In the genomic region with DNA sequence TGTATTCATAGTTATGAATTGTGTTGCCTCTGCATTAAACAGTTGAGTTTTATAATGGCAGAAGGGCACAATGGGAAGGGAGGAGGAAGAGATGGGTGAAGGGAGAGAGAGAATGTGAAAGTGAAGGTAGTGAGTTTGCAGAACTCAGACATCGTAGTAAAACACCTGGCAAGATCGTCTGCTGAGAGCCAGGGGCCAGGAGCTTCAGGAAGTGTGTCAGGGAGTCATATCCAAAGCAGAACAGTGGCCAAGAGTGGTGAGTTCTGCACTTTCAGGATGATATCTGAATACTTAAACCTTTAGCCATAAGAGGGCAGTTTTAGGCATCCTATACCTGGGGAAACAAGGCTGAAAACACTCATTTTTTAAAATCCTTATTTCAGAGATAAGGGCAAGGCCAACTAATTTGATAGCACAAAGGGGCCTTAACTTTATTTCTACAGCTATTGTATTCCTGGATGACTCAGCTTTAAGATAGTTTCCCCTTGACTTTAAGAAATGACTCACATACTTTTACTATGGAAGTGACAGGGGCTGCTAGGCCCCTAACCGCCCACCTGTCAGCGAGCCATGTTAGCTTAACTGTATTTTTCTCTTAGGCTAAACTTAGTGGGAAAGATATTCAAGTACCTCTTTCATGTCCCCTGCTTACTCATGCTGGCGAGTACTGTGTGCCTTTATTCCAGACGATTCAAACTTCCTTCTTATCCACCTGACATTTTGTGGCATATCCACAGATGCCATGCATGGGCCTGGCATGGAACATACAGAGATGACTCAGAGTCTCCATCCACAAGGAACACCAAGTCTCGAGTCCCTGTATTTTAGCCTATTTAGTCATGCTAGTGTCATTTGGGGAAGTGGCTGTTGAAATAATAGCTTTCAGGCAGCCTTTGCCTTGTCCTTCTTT, we compare ENCODE assay signal across 8 cellular contexts. TPM values are rescaled to one million over a fixed set of nuclear protein-coding genes. Genes with fewer than 3 reads are reported as not detected.
A peak's percentile ranks its signal among the peaks of the same experiment; 100 is the strongest.
DNase-seq lines count a peak whose midpoint lies in the region; FAIRE-seq and TF ChIP-seq lines count a peak whose summit lies in the region.

No MANE protein-coding gene starts in this region.

- in situ Hi-C loops in GM13976 (cut with MboI; ENCODE audit: low sequenced_read_pairs, unreplicated experiment): no loop called here

- H3K27me3 ChIP-seq in MM.1S (replicated peaks; ENCODE audit: insufficient read depth, low read length) (no peaks in the 10 kb centered on the region), prostate gland (replicated peaks; ENCODE audit: insufficient read depth) (no peaks in the 10 kb centered on the region)

- TF ChIP-seq CTCF in GM13976 (IDR thresholded peaks at IDR 0.05; ENCODE audit: borderline replicate concordance, control extremely low read depth, extremely low read depth, insufficient read depth, missing control alignments): no peak
- peak; percentile 18 for TF ChIP-seq CTCF in MM.1S (IDR thresholded peaks at IDR 0.05; ENCODE audit: low read length)
- no peak for TF ChIP-seq CTCF in prostate gland (IDR thresholded peaks at IDR 0.05)

- DNase-seq in GM13976 (ENCODE audit: low spot score) (peak; percentile 50), H54 (ENCODE audit: insufficient read length, low spot score) (peak; percentile 42), MM.1S (peak; percentile 80), kidney glomerular epithelial cell (lab: John Stamatoyannopoulos, UW) (peak; percentile 38), NCI-H748 treated with DMSO at 0.1 percent for 48 hours (lab: John Stamatoyannopoulos, UW) (no peak), prostate gland (ENCODE audit: low spot score) (no peak)
- DNase-seq in stimulated activated CD8-positive, alpha-beta memory T cell treated with anti-CD3 and anti-CD28 coated beads, Interleukin-4, amount 100 ng/mL, for 48 hours: peak; percentile 76

- no peaks in the 10 kb centered on the region for H3K9me2 ChIP-seq in MM.1S (replicated peaks; ENCODE audit: insufficient read depth, low read length)

- no peak overlapping the region for H2AFZ ChIP-seq in MM.1S (ENCODE audit: low read length)

- H3K36me3 ChIP-seq in MM.1S (replicated peaks; ENCODE audit: insufficient read depth, low read length): 0 out of 2 replicates have a peak, but pooled peaks cover 3% of the 10 kb centered on the region
- no peaks in the 10 kb centered on the region for H3K36me3 ChIP-seq in prostate gland

- peaks cover 18% of the 10 kb centered on the region for H3K4me1 ChIP-seq in MM.1S (ENCODE audit: low read length)
- peaks cover 2% of the 10 kb centered on the region for H3K4me1 ChIP-seq in prostate gland (replicated peaks)

- H3K27ac Mint-ChIP-seq in activated naive CD4-positive, alpha-beta T cell treated with anti-CD3 and anti-CD28 coated beads, Interleukin-2, amount 50 U/mL, for 24 hours: peak overlapping the region; percentile 96

- H3K9ac ChIP-seq in MM.1S (ENCODE audit: low read length): peak overlapping the region; percentile 8; the same call in 1 of the 2 replicates

- H3K27ac ChIP-seq in MM.1S (ENCODE audit: low read length): peak overlapping the region; percentile 70
- peak overlapping the region in 1 of 2 donors; percentile 26 for H3K27ac ChIP-seq in prostate gland

- peak overlapping the region; percentile 62 for H3K4me2 ChIP-seq in MM.1S (ENCODE audit: low read depth, low read length)

- H3K4me3 ChIP-seq in MM.1S (ENCODE audit: low read length) (peak overlapping the region; percentile 13), prostate gland (no peak overlapping the region)

- peak; percentile 65 for FAIRE-seq in H54 (lab: Jason Lieb, UNC)

- H3F3A ChIP-seq in MM.1S (ENCODE audit: insufficient read depth, low read length): peaks cover 21% of the 10 kb centered on the region

- peaks cover 6% of the 10 kb centered on the region for H3K36me3 Mint-ChIP-seq in activated naive CD4-positive, alpha-beta T cell treated with anti-CD3 and anti-CD28 coated beads, Interleukin-2, amount 50 U/mL, for 24 hours

- peak overlapping the region; percentile 53 for H3K4me3 Mint-ChIP-seq in activated naive CD4-positive, alpha-beta T cell treated with anti-CD3 and anti-CD28 coated beads, Interleukin-2, amount 50 U/mL, for 24 hours

- no peaks in the 10 kb centered on the region for H3K9me3 ChIP-seq in MM.1S (replicated peaks; ENCODE audit: insufficient read depth, low read length)
- H3K9me3 ChIP-seq in prostate gland: no peaks in the 10 kb centered on the region

- intact Hi-C loops in prostate gland (cut with DNase I): no loop called here

- peaks cover 32% of the 10 kb centered on the region for H3K4me1 Mint-ChIP-seq in activated naive CD4-positive, alpha-beta T cell treated with anti-CD3 and anti-CD28 coated beads, Interleukin-2, amount 50 U/mL, for 24 hours

- no peaks in the 10 kb centered on the region for H3K27me3 Mint-ChIP-seq in activated naive CD4-positive, alpha-beta T cell treated with anti-CD3 and anti-CD28 coated beads, Interleukin-2, amount 50 U/mL, for 24 hours

- no peaks in the 10 kb centered on the region for H4K20me1 ChIP-seq in MM.1S (ENCODE audit: insufficient read depth, low read length)

- H3K79me2 ChIP-seq in MM.1S (ENCODE audit: low read length): peaks cover 44% of the 10 kb centered on the region

- H3K9me3 Mint-ChIP-seq in activated naive CD4-positive, alpha-beta T cell treated with anti-CD3 and anti-CD28 coated beads, Interleukin-2, amount 50 U/mL, for 24 hours: no peaks in the 10 kb centered on the region

- TF ChIP-seq POLR2A in H54 (IDR thresholded peaks at IDR 0.05; ENCODE audit: low read depth, low read length): no peak
- TF ChIP-seq POLR2A in prostate gland (IDR thresholded peaks at IDR 0.05): no peak

- WGBS in prostate gland: 41% methylated on average over 7 of the region's 7 CpGs

RNA-seq across cellular contexts. Expression of gene RLBP1, which starts 53.9 kb away (rescaled TPM):
- total RNA-seq in prostate gland: not detected

Comparison
In these comparisons a context has a peak if more than half of its experiments do, and no peak if none do; other contexts are left out.
1. DNase-seq: peak in GM13976 (single experiment), H54 (single experiment), MM.1S (single experiment), kidney glomerular epithelial cell (single experiment) and stimulated activated CD8-positive, alpha-beta memory T cell treated with anti-CD3 and anti-CD28 coated beads, Interleukin-4, amount 100 ng/mL, for 48 hours (single experiment); none in NCI-H748 treated with DMSO at 0.1 percent for 48 hours (single experiment) and prostate gland (single experiment).